17 cellular contexts compared by ENCODE assay signal in genomic region chr6:31771992-31772358, GRCh38. TPM values are rescaled to one million over a fixed set of nuclear protein-coding genes. Genes with fewer than 3 reads are reported as not detected.
DNase-seq lines count a peak whose midpoint lies in the region; ATAC-seq, FAIRE-seq and TF ChIP-seq lines count a peak whose summit lies in the region.
"Had no signal": no experiment of that assay in that cellular context is flagged by ENCODE, and none has a peak within 500 bp of the region (broad histone marks: within the 10 kb centered on the region; RNA-seq: fewer than 3 reads in every experiment).

No MANE protein-coding gene starts in this region.

- H3K4me1 ChIP-seq in astrocyte (ENCODE audit: insufficient read depth, low read length): peaks cover 7% of the 10 kb centered on the region
- peaks cover 8 to 36% (median 13%) of the 10 kb centered on the region in 3 donors for H3K4me1 ChIP-seq in esophagus squamous epithelium
- peaks cover 9% of the 10 kb centered on the region for H3K4me1 ChIP-seq in psoas muscle

- no peaks in the 10 kb centered on the region for H3K79me2 ChIP-seq in astrocyte (ENCODE audit: insufficient read depth, low read length)

- H3K9ac ChIP-seq in astrocyte (ENCODE audit: low read length): no peak overlapping the region

- no peak for FAIRE-seq in astrocyte (lab: Jason Lieb, UNC)

- H3K27ac Mint-ChIP-seq in CD4-positive, alpha-beta T cell: peak overlapping the region; percentile 42
- no peak overlapping the region for H3K27ac Mint-ChIP-seq in astrocyte (ENCODE audit: unreplicated experiment)
- H3K27ac Mint-ChIP-seq: nephron had no signal

- no peaks in the 10 kb centered on the region for H3K9me3 ChIP-seq in CD4-positive, alpha-beta T cell (ENCODE audit: control insufficient read depth, low read length)
- H3K9me3 ChIP-seq in astrocyte (ENCODE audit: insufficient read depth, low read depth, low read length): no peaks in the 10 kb centered on the region
- no peaks in the 10 kb centered on the region for H3K9me3 ChIP-seq in esophagus squamous epithelium
- H3K9me3 ChIP-seq in psoas muscle: no peaks in the 10 kb centered on the region
- H3K9me3 ChIP-seq: ascending aorta, Caco-2 had no signal

- H3K9me3 Mint-ChIP-seq in CD4-positive, alpha-beta T cell: no peaks in the 10 kb centered on the region
- H3K9me3 Mint-ChIP-seq in astrocyte (ENCODE audit: unreplicated experiment): no peaks in the 10 kb centered on the region
- H3K9me3 Mint-ChIP-seq: nephron had no signal

- no peaks in the 10 kb centered on the region for H3K27me3 ChIP-seq in CD4-positive, alpha-beta T cell (ENCODE audit: control insufficient read depth, insufficient read depth, low read length)
- H3K27me3 ChIP-seq in astrocyte (ENCODE audit: insufficient read depth, low read length) (no peaks in the 10 kb centered on the region), esophagus squamous epithelium (no peaks in the 10 kb centered on the region), psoas muscle (ENCODE audit: insufficient read depth in 3 of 3, low read length in 2 of 3) (no peaks in the 10 kb centered on the region)
- H3K27me3 ChIP-seq: ascending aorta had no signal

- H3K36me3 Mint-ChIP-seq in CD4-positive, alpha-beta T cell (ENCODE audit: low read depth): no peaks in the 10 kb centered on the region
- H3K36me3 Mint-ChIP-seq in astrocyte (ENCODE audit: low read depth, unreplicated experiment): peaks cover 2% of the 10 kb centered on the region

- H3K27ac ChIP-seq in CD4-positive, alpha-beta T cell (ENCODE audit: low read depth, low read length): no peak overlapping the region
- H3K27ac ChIP-seq in RWPE1: peak overlapping the region; percentile 38
- no peak overlapping the region for H3K27ac ChIP-seq in astrocyte (ENCODE audit: low read depth, low read length)
- H3K27ac ChIP-seq in esophagus squamous epithelium: no peak overlapping the region
- no peak overlapping the region for H3K27ac ChIP-seq in psoas muscle
- H3K27ac ChIP-seq: 22Rv1, ascending aorta had no signal

- H3K4me3 Mint-ChIP-seq in CD4-positive, alpha-beta T cell: peak overlapping the region; percentile 65
- H3K4me3 Mint-ChIP-seq in astrocyte (ENCODE audit: unreplicated experiment): no peak overlapping the region
- H3K4me3 Mint-ChIP-seq: nephron had no signal

- intact Hi-C loops in CD4-positive, alpha-beta T cell (cut with DNase I, micrococcal nuclease): loop anchor here in 1 of 2 experiments (2.0 kb wide), 1 partner anchor 33 kb away; no protein-coding TSS in a partner anchor
- intact Hi-C loops in esophagus squamous epithelium (cut with DNase I): no loop called here
- intact Hi-C loops in psoas muscle (cut with DNase I): loop anchor here in 1 of 2 donors (5.0 to 10.0 kb wide), 2 partner anchors 60 to 93 kb away; partner anchors contain the start of gene NEU1

- TF ChIP-seq CTCF in CD4-positive, alpha-beta T cell (IDR thresholded peaks at IDR 0.05): no peak
- TF ChIP-seq CTCF in RWPE1 (conservative IDR thresholded peaks at IDR 0.05; ENCODE audit: low read depth): no peak
- no peak for TF ChIP-seq CTCF in astrocyte (IDR thresholded peaks at IDR 0.05; ENCODE audit: insufficient read depth, low read depth, low read length)
- no peak for TF ChIP-seq CTCF in esophagus squamous epithelium (IDR thresholded peaks at IDR 0.05)
- no peak for TF ChIP-seq CTCF in psoas muscle (IDR thresholded peaks at IDR 0.05)

- 62 to 67% methylated on average over 4 of the region's 4 CpGs for WGBS in esophagus squamous epithelium, 2 donors
- WGBS in psoas muscle, 3 donors: 71 to 78% (median 74%) methylated on average over 4 of the region's 4 CpGs

- no peaks in the 10 kb centered on the region for H4K20me1 ChIP-seq in astrocyte (ENCODE audit: insufficient read depth, low read length)

- H3K4me1 Mint-ChIP-seq in CD4-positive, alpha-beta T cell (ENCODE audit: low read depth): peaks cover 40% of the 10 kb centered on the region
- peaks cover 2% of the 10 kb centered on the region for H3K4me1 Mint-ChIP-seq in astrocyte (ENCODE audit: low read depth, unreplicated experiment)
- H3K4me1 Mint-ChIP-seq: nephron had no signal

- H3K36me3 ChIP-seq in astrocyte (ENCODE audit: insufficient read depth, low read length) (no peaks in the 10 kb centered on the region), esophagus squamous epithelium (no peaks in the 10 kb centered on the region), psoas muscle (ENCODE audit: insufficient read depth in 1 of 2, low read depth in 1 of 2) (peaks cover 0 to 12% of the 10 kb centered on the region in 2 donors)
- H3K36me3 ChIP-seq: ascending aorta had no signal

- no peak overlapping the region for H2AFZ ChIP-seq in astrocyte (ENCODE audit: low read depth, low read length)

- DNase-seq in DMS 273 (lab: John Stamatoyannopoulos, UW; ENCODE audit: unreplicated experiment) (peak; percentile 30), DMS 273 treated with DMSO at 0.1 percent for 48 hours (lab: John Stamatoyannopoulos, UW) (no peak), RWPE1 (ENCODE audit: low spot score) (no peak), astrocyte (ENCODE audit: low read depth) (peak; percentile 49), esophagus squamous epithelium (lab: John Stamatoyannopoulos, UW) (no peak), NCI-H187 treated with DMSO at 0.1 percent for 48 hours (lab: John Stamatoyannopoulos, UW) (no peak), psoas muscle (no peak)
- no peak for DNase-seq in CD4-positive, alpha-beta T cell
- DNase-seq: Caco-2, Kasumi-1, NCI-H2081, NCI-H82, retina had no signal

- TF ChIP-seq POLR2A in esophagus squamous epithelium (IDR thresholded peaks at IDR 0.05): no peak

- ATAC-seq in CD4-positive, alpha-beta T cell (ENCODE audit: poor library complexity): peak; percentile 31
- no peak for ATAC-seq in psoas muscle
- ATAC-seq: HCT116 had no signal

- CTCF ChIA-PET in CD4-positive, alpha-beta T cell (lab: Charles Lee): interaction anchor here (0.9 to 1.3 kb wide), 2 partner anchors 43 to 226 kb away, joined by 3 to 4 read pairs; partner anchors contain the start of genes ATP6V1G2 and DDAH2
- CTCF ChIA-PET in RWPE1 (lab: Yijun Ruan, JAX): interaction anchor here (0.7 kb wide), 1 partner anchor 11 kb away, joined by 3 read pairs; no protein-coding TSS in a partner anchor

- no peaks in the 10 kb centered on the region for H3K27me3 Mint-ChIP-seq in CD4-positive, alpha-beta T cell
- no peaks in the 10 kb centered on the region for H3K27me3 Mint-ChIP-seq in astrocyte (ENCODE audit: low read depth, unreplicated experiment)

- POLR2A ChIA-PET in CD4-positive, alpha-beta T cell (lab: Charles Lee): interaction anchor here (0.6 to 0.9 kb wide), 3 partner anchors 24 to 43 kb away, joined by 3 to 5 read pairs (median 5); partner anchors contain the start of gene DDAH2
- POLR2A ChIA-PET in RWPE1 (lab: Yijun Ruan, JAX; ENCODE audit: low non-redundant PET): no interaction called here

- H3K4me3 ChIP-seq in astrocyte (ENCODE audit: insufficient read depth, low read depth, low read length) (no peak overlapping the region), esophagus squamous epithelium (no peak overlapping the region), psoas muscle (no peak overlapping the region)
- H3K4me3 ChIP-seq: ascending aorta had no signal

- H3K4me2 ChIP-seq in astrocyte (ENCODE audit: low read length): no peak overlapping the region

RNA-seq across cellular contexts. Expression of gene VWA7, which starts 5.2 kb away (rescaled TPM):
- 1 to 10 TPM; 1.7 TPM for total RNA-seq in CD4-positive, alpha-beta T cell
- 0.54 and 0.94 TPM in 2 replicates for total RNA-seq in astrocyte
- total RNA-seq in esophagus squamous epithelium: under 1 TPM; 0.22 to 0.80 (median 0.58) TPM
- total RNA-seq in psoas muscle: 1 to 10 TPM; 5.2 to 8.0 (median 7.5) TPM
- 1 to 10 TPM in 2 of 3 donors, under 1 TPM in 1; 0.76 to 3.5 (median 1.8) TPM for polyA plus RNA-seq in psoas muscle
- total RNA-seq: ascending aorta had no signal

RNA-seq across cellular contexts. Expression of gene SAPCD1, which starts 9.5 kb away (rescaled TPM):
- total RNA-seq in CD4-positive, alpha-beta T cell: 1 to 10 TPM; 2.7 to 2.8 TPM
- total RNA-seq in astrocyte: 0.72 and 1.2 TPM in 2 replicates
- total RNA-seq in esophagus squamous epithelium: 1 to 10 TPM in 2 of 4 donors, under 1 TPM in 2; 0.45 to 2.9 (median 1.1) TPM
- total RNA-seq in psoas muscle: under 1 TPM in 1 of 4 donors, not detected in 3; 0.59 TPM
- under 1 TPM; 0.13 to 0.78 (median 0.23) TPM for polyA plus RNA-seq in psoas muscle
- total RNA-seq: ascending aorta had no signal

RNA-seq across cellular contexts. Expression of gene VARS1, which starts 23.6 kb away (rescaled TPM):
- 10 to 100 TPM; 43.9 to 44.2 TPM for total RNA-seq in CD4-positive, alpha-beta T cell
- total RNA-seq in astrocyte (94.8 and 96.3 TPM in 2 replicates), esophagus squamous epithelium (10 to 100 TPM; 35.0 to 72.3 (median 45.5) TPM), psoas muscle (100 to 1,000 TPM in 1 of 4 donors, 10 to 100 TPM in 3; 53.2 to 108 (median 76.1) TPM)
- 10 to 100 TPM; 43.9 to 70.4 (median 57.4) TPM for polyA plus RNA-seq in psoas muscle

RNA-seq across cellular contexts. Expression of gene MSH5, which starts 32.2 kb away (rescaled TPM):
- total RNA-seq in CD4-positive, alpha-beta T cell: 10 to 100 TPM; 13.6 to 13.7 TPM
- total RNA-seq in astrocyte (5.7 and 6.8 TPM in 2 replicates), esophagus squamous epithelium (1 to 10 TPM; 2.3 to 7.9 (median 6.8) TPM), psoas muscle (1 to 10 TPM; 1.7 to 3.0 (median 1.8) TPM)
- 1 to 10 TPM; 1.4 to 2.7 (median 1.7) TPM for polyA plus RNA-seq in psoas muscle

RNA-seq across cellular contexts. Expression of gene LSM2, which starts 34.8 kb away (rescaled TPM):
- 10 to 100 TPM; 12.6 to 13.7 TPM for total RNA-seq in CD4-positive, alpha-beta T cell
- 43.8 and 44.0 TPM in 2 replicates for total RNA-seq in astrocyte
- 10 to 100 TPM; 27.1 to 70.8 (median 36.6) TPM for total RNA-seq in esophagus squamous epithelium
- total RNA-seq in psoas muscle: 10 to 100 TPM; 19.5 to 42.9 (median 28.7) TPM
- 10 to 100 TPM; 35.3 to 92.1 (median 44.2) TPM for polyA plus RNA-seq in psoas muscle

Comparison
In these comparisons a context has a peak if more than half of its experiments do, and no peak if none do; other contexts are left out.
1. DNase-seq: peak in DMS 273 (single experiment) and astrocyte (single experiment); none in DMS 273 treated with DMSO at 0.1 percent for 48 hours (single experiment), CD4-positive, alpha-beta T cell (0 of 10), RWPE1 (single experiment), esophagus squamous epithelium (single experiment), NCI-H187 treated with DMSO at 0.1 percent for 48 hours (single experiment) and psoas muscle (0 of 2).